Comparison of ENCODE assay signal across 8 cellular contexts in the genomic region with DNA sequence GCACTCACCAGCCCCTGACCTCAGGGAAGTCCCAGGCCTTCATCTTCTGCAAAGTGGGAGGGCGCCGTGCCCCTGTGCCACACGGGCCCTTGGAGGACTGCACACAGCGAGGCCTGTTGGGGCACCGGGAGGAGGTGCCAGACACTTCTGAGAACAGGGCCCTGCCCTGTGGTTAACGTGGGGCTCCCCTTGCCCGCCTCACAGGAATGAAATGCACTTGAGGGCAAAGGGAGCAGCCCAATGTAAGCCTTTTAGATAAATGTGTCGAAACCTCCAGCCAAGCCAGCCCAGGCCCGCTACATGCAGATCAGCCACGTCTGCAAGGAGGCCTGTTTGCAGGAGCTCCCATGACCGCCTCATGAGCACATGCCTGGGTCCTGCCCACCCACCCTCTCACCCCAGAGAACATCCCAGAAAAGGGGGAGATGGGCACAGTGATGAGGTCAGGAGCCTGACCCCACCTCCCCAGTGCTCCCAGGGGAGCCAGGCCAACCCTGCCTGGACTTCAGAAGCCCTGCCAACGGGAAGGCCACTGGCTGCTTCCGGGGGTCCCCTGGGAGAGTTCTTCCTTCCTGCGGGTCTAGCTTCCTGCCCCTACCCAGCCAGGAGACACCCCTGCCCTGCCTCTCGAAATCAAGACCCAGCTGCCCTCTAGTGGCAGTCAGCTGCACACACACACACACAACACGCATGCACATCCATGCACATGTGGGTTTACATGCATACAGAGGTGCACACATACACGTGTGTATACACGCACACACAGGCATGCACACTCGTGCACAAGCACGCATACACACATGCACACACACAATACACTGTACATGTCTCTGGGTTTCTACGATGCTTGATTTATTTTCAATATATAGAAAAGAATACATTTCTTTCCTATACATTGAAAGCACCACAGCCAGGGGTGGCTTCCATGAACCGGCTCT.
A peak's percentile ranks its signal among the peaks of the same experiment; 100 is the strongest.
DNase-seq lines count a peak whose midpoint lies in the region; ATAC-seq and TF ChIP-seq lines count a peak whose summit lies in the region.

No MANE protein-coding gene starts in this region.

- DNase-seq in activated gamma-delta T cell treated with Interleukin-2 at 50 U/mL for 16 hours (peak; percentile 11), activated gamma-delta T cell (lab: John Stamatoyannopoulos, UW) (no peak), NB4 (ENCODE audit: low read depth) (peak; percentile 68), foreskin keratinocyte (peak; percentile 13 to 38), progenitor cell of endocrine pancreas (ENCODE audit: low spot score, unreplicated experiment) (peak; percentile 39)
- peak; percentile 46 for DNase-seq in activated CD4-positive, alpha-beta memory T cell treated with anti-CD3 and anti-CD28 coated beads for 36 hours

- H3K27ac Mint-ChIP-seq in activated CD4-positive, alpha-beta memory T cell treated with anti-CD3 and anti-CD28 coated beads for 36 hours = no peak overlapping the region
- H3K27ac Mint-ChIP-seq in progenitor cell of endocrine pancreas = no peak overlapping the region

- intact Hi-C loops in activated CD4-positive, alpha-beta memory T cell treated with anti-CD3 and anti-CD28 coated beads for 36 hours (cut with micrococcal nuclease) = loop anchor here (5.0 kb wide), 1 partner anchor 290 kb away; no protein-coding TSS in a partner anchor

- TF ChIP-seq CTCF in NB4 (IDR thresholded peaks at IDR 0.05; ENCODE audit: low read depth, low read length) (peak; percentile 95), foreskin keratinocyte (conservative IDR thresholded peaks at IDR 0.05) (peak; percentile 75), progenitor cell of endocrine pancreas (IDR thresholded peaks at IDR 0.05; ENCODE audit: unreplicated experiment) (peak; percentile 84)

- no peaks in the 10 kb centered on the region for H3K9me3 Mint-ChIP-seq in activated CD4-positive, alpha-beta memory T cell treated with anti-CD3 and anti-CD28 coated beads for 36 hours
- peaks cover 13% of the 10 kb centered on the region for H3K9me3 Mint-ChIP-seq in progenitor cell of endocrine pancreas (ENCODE audit: low read depth)

- peaks cover 8% of the 10 kb centered on the region for H3K27me3 Mint-ChIP-seq in activated CD4-positive, alpha-beta memory T cell treated with anti-CD3 and anti-CD28 coated beads for 36 hours
- peaks cover 15% of the 10 kb centered on the region for H3K27me3 Mint-ChIP-seq in progenitor cell of endocrine pancreas

- peaks cover 3% of the 10 kb centered on the region for H3K27me3 ChIP-seq in foreskin keratinocyte

- CTCF ChIA-PET in activated CD4-positive, alpha-beta memory T cell treated with anti-CD3 and anti-CD28 coated beads for 36 hours (lab: Charles Lee) = interaction anchor here (0.6 to 2.2 kb wide), 6 partner anchors 9 to 1829 kb away, joined by 3 to 8 read pairs (median 4); no protein-coding TSS in a partner anchor

- H3K4me3 ChIP-seq in NB4 (ENCODE audit: low read depth, low read length) = no peak overlapping the region

- POLR2A ChIA-PET in activated CD4-positive, alpha-beta memory T cell treated with anti-CD3 and anti-CD28 coated beads for 36 hours (lab: Charles Lee) = no interaction called here

- no peak overlapping the region for H3K27ac ChIP-seq in foreskin keratinocyte

- ATAC-seq in foreskin keratinocyte (peak; percentile 53), HG03460 (IDR thresholded peaks at IDR 0.05; ENCODE audit: unreplicated experiment) (no peak), HG03097 (IDR thresholded peaks at IDR 0.05; ENCODE audit: low FRiP score, unreplicated experiment) (no peak)

- H3K4me1 Mint-ChIP-seq in activated CD4-positive, alpha-beta memory T cell treated with anti-CD3 and anti-CD28 coated beads for 36 hours (ENCODE audit: low read depth) = peaks cover 2% of the 10 kb centered on the region
- no peaks in the 10 kb centered on the region for H3K4me1 Mint-ChIP-seq in progenitor cell of endocrine pancreas (ENCODE audit: low read depth)

- H3K4me1 ChIP-seq in foreskin keratinocyte = no peaks in the 10 kb centered on the region

- no peaks in the 10 kb centered on the region for H3K36me3 Mint-ChIP-seq in activated CD4-positive, alpha-beta memory T cell treated with anti-CD3 and anti-CD28 coated beads for 36 hours
- H3K36me3 Mint-ChIP-seq in progenitor cell of endocrine pancreas (ENCODE audit: insufficient read depth) = no peaks in the 10 kb centered on the region

- no peak for TF ChIP-seq POLR2A in NB4 (IDR thresholded peaks at IDR 0.05; ENCODE audit: extremely low read depth, insufficient read length)

- no peak overlapping the region for H3K4me3 Mint-ChIP-seq in activated CD4-positive, alpha-beta memory T cell treated with anti-CD3 and anti-CD28 coated beads for 36 hours
- no peak overlapping the region for H3K4me3 Mint-ChIP-seq in progenitor cell of endocrine pancreas (ENCODE audit: low read depth)
